In the genomic region with DNA sequence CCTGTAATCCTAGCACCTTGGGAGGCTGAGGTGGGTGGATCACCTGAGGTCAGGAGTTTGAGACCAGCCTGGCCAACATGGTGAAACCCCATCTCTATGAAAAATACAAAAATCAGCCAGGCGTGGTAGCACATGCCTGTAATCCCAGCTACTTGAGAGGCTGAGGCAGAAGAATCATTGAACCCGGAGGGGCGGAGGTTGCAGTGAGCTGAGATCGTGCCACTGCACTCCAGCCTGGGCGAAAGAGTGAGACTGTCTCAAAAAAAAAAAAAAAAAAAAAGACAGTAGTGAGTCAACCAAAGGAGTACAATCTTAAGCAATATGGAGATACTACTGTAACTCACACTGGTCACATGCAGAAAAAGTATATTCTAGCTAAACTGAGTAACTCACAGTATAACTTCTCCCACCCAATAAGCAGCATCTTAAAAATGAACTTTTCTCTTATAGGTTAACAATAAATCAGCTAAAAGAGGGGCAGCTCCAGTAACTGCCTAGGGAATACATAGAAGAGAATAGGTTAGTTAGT, we compare ENCODE assay signal across 10 cellular contexts. TPM values are rescaled to one million over a fixed set of nuclear protein-coding genes. Genes with fewer than 3 reads are reported as not detected.
DNase-seq lines count a peak whose midpoint lies in the region; ATAC-seq and TF ChIP-seq lines count a peak whose summit lies in the region.
"Not testable (repeated sequence)": the region's sequence is repeated elsewhere in the genome, so short reads cannot be mapped to it uniquely, and the experiment has no call there.
"Had no signal": no experiment of that assay in that cellular context is flagged by ENCODE, and none has a peak within 500 bp of the region (broad histone marks: within the 10 kb centered on the region; RNA-seq: fewer than 3 reads in every experiment).

No MANE protein-coding gene starts in this region.

- TF ChIP-seq RAD21 in IMR-90 (IDR thresholded peaks at IDR 0.05; ENCODE audit: low read length): not testable (repeated sequence)

- H2BK15ac ChIP-seq in IMR-90 (ENCODE audit: low read depth, low read length): not testable (repeated sequence)

- dilution Hi-C loops in IMR-90 (cut with HindIII; ENCODE audit: low sequenced_read_pairs, unreplicated experiment): not testable (repeated sequence)

- not testable (repeated sequence) for TF ChIP-seq CTCF in IMR-90 (conservative IDR thresholded peaks at IDR 0.05; ENCODE audit: low read depth, low read length); gastroesophageal sphincter (IDR thresholded peaks at IDR 0.05); psoas muscle (IDR thresholded peaks at IDR 0.05); smooth muscle cell (IDR thresholded peaks at IDR 0.05; ENCODE audit: borderline replicate concordance, insufficient read depth, poor library complexity, severe bottlenecking); uterus (IDR thresholded peaks at IDR 0.05)

- H2AK9ac ChIP-seq in IMR-90 (replicated peaks; ENCODE audit: low read depth, low read length, poor library complexity): not testable (repeated sequence)

- not testable (repeated sequence) for H3K18ac ChIP-seq in IMR-90 (ENCODE audit: low read depth, low read length)

- H2BK20ac ChIP-seq in IMR-90 (ENCODE audit: low read depth, low read length): not testable (repeated sequence)

- H3K4me1 ChIP-seq in IMR-90 (ENCODE audit: control insufficient read depth, insufficient read depth, low read length); smooth muscle cell (ENCODE audit: low read depth); uterus: not testable (repeated sequence)
- peaks cover 0 to 11% (median 4%) of the 10 kb centered on the region in 3 donors for H3K4me1 ChIP-seq in gastroesophageal sphincter
- peaks cover 15% of the 10 kb centered on the region for H3K4me1 ChIP-seq in psoas muscle

- H4K20me1 ChIP-seq in IMR-90 (ENCODE audit: insufficient read depth, low read length): not testable (repeated sequence)
- H4K20me1 ChIP-seq in smooth muscle cell (ENCODE audit: low read depth): peaks cover 22% of the 10 kb centered on the region

- peaks cover 30 to 35% of the 10 kb centered on the region in 2 experiments for H3K79me1 ChIP-seq in IMR-90 (ENCODE audit: low read depth in 1 of 2, low read length in 2 of 2)

- POLR2A ChIA-PET in IMR-90 (lab: Charles Lee; ENCODE audit: unreplicated experiment): not testable (repeated sequence)

- H3K9me1 ChIP-seq in IMR-90 (ENCODE audit: insufficient read depth, low read length): not testable (repeated sequence)

- not testable (repeated sequence) for H2AFZ ChIP-seq in IMR-90 (replicated peaks; ENCODE audit: low read length, poor library complexity); smooth muscle cell (ENCODE audit: low read depth)

- H2BK5ac ChIP-seq in IMR-90 (ENCODE audit: low read depth, low read length, poor library complexity, severe bottlenecking): not testable (repeated sequence)

- not testable (repeated sequence) for H3K27ac ChIP-seq in IMR-90 (ENCODE audit: insufficient read depth, low read length)
- H3K27ac ChIP-seq in gastroesophageal sphincter: peak overlapping the region in 3 of 4 donors; percentile 7 to 54 (median 46)
- H3K27ac ChIP-seq in psoas muscle: peak overlapping the region; percentile 69
- peak overlapping the region; percentile 34 for H3K27ac ChIP-seq in smooth muscle cell (ENCODE audit: low read depth)
- peak overlapping the region; percentile 28 to 56 for H3K27ac ChIP-seq in uterus

- H3K9ac ChIP-seq in IMR-90 (ENCODE audit: low read depth, low read length); smooth muscle cell (ENCODE audit: low read depth): not testable (repeated sequence)

- not testable (repeated sequence) for H3K9me3 ChIP-seq in IMR-90 (ENCODE audit: control insufficient read depth, insufficient read depth, low read length); gastroesophageal sphincter; psoas muscle; smooth muscle cell (replicated peaks; ENCODE audit: low read depth); uterus

- H4K91ac ChIP-seq in IMR-90 (ENCODE audit: insufficient read depth, low read depth, low read length): not testable (repeated sequence)

- H3K14ac ChIP-seq in IMR-90 (replicated peaks; ENCODE audit: low read depth, low read length): not testable (repeated sequence)

- H2BK120ac ChIP-seq in IMR-90 (ENCODE audit: low read depth, low read length): not testable (repeated sequence)

- intact Hi-C loops in IMR-90 (cut with micrococcal nuclease) (loop anchor here (1.0 to 2.0 kb wide), 3 partner anchors 36 to 57 kb away; a partner anchor contains a TSS), psoas muscle (cut with DNase I) (loop anchor here (1.0 to 2.0 kb wide), 2 partner anchors 47 kb away; no protein-coding TSS in a partner anchor), uterus (cut with DNase I; ENCODE audit: low total_unique reads) (loop anchor here (2.0 kb wide), 1 partner anchor 47 kb away; no protein-coding TSS in a partner anchor)

- H4K8ac ChIP-seq in IMR-90 (ENCODE audit: low read depth in 2 of 2, low read length in 2 of 2): not testable (repeated sequence)

- H3K79me2 ChIP-seq in smooth muscle cell (ENCODE audit: low read depth): peaks cover 18% of the 10 kb centered on the region

- not testable (repeated sequence) for H4K5ac ChIP-seq in IMR-90 (ENCODE audit: low read depth, low read length)

- no CpG with 5 or more reads among the region's 5 CpGs for WGBS in IMR-90 (ENCODE audit: extremely low coverage in 2 of 2, insufficient read length in 1 of 2), 2 experiments
- 90 to 100% methylated on average over 1 to 5 of the region's 5 CpGs for WGBS in gastroesophageal sphincter (ENCODE audit: low coverage in 1 of 2), 2 donors
- WGBS in psoas muscle, 3 donors: 94% methylated on average over 5 of the region's 5 CpGs
- WGBS in smooth muscle cell (ENCODE audit: low lambda C conversion rate): 75% methylated on average over 5 of the region's 5 CpGs

- peaks cover 36% of the 10 kb centered on the region for H3K36me3 ChIP-seq in IMR-90 (ENCODE audit: control insufficient read depth, insufficient read depth, low read length)
- H3K36me3 ChIP-seq in gastroesophageal sphincter: peaks cover 0 to 78% of the 10 kb centered on the region in 2 donors
- H3K36me3 ChIP-seq in psoas muscle (ENCODE audit: insufficient read depth in 1 of 2, low read depth in 1 of 2): peaks cover 0 to 44% of the 10 kb centered on the region in 2 donors
- H3K36me3 ChIP-seq in smooth muscle cell (ENCODE audit: low read depth); uterus: not testable (repeated sequence)

- TF ChIP-seq POLR2A in IMR-90 (IDR thresholded peaks at IDR 0.05; ENCODE audit: low read depth, low read length); gastroesophageal sphincter (IDR thresholded peaks at IDR 0.05); uterus (IDR thresholded peaks at IDR 0.05): not testable (repeated sequence)

- not testable (repeated sequence) for TF ChIP-seq EP300 in gastroesophageal sphincter (IDR thresholded peaks at IDR 0.05)

- not testable (repeated sequence) for H3K27me3 ChIP-seq in IMR-90 (ENCODE audit: control insufficient read depth, insufficient read depth, low read length); gastroesophageal sphincter; psoas muscle (ENCODE audit: insufficient read depth in 3 of 3, low read length in 2 of 3); smooth muscle cell (ENCODE audit: low read depth); uterus

- not testable (repeated sequence) for H3K4me3 ChIP-seq in IMR-90 (ENCODE audit: insufficient read depth, low read depth, low read length); gastroesophageal sphincter; psoas muscle; smooth muscle cell; uterus

- not testable (repeated sequence) for DNase-seq in IMR-90; psoas muscle; smooth muscle cell (lab: John Stamatoyannopoulos, UW; ENCODE audit: unreplicated experiment); uterus
- DNase-seq in amniotic epithelial cell (ENCODE audit: low read depth) (peak; percentile 73), left kidney (ENCODE audit: low read depth, low spot score) (peak; percentile 60)

- CTCF ChIA-PET in IMR-90 (lab: Yijun Ruan, JAX): interaction anchor here (0.5 to 1.6 kb wide), 3 partner anchors 18 to 48 kb away, joined by 6 to 9 read pairs (median 6); no protein-coding TSS in a partner anchor

- BruUV-seq in IMR-90 (replicated peaks; lab: Mats Ljungman, UMichigan): not testable (repeated sequence)

- H3K56ac ChIP-seq in IMR-90 (ENCODE audit: extremely low read depth, insufficient read depth, low read length): not testable (repeated sequence)

- not testable (repeated sequence) for H3K23ac ChIP-seq in IMR-90 (ENCODE audit: low read depth, low read length)

- not testable (repeated sequence) for H3K4me2 ChIP-seq in IMR-90 (ENCODE audit: low read depth, low read length); smooth muscle cell

- in situ Hi-C loops in IMR-90 (cut with MboI; ENCODE audit: low sequenced_read_pairs): not testable (repeated sequence)

- ATAC-seq in IMR-90 (ENCODE audit: low read depth); gastroesophageal sphincter: not testable (repeated sequence)
- ATAC-seq in esophagus mucosa: peak; percentile 22
- ATAC-seq in psoas muscle: peak; percentile 24 to 51 (median 40)

- not testable (repeated sequence) for H3K4ac ChIP-seq in IMR-90 (ENCODE audit: low read depth, low read length)

- not testable (repeated sequence) for H2AK5ac ChIP-seq in IMR-90 (ENCODE audit: low read depth, low read length)

- H3F3A ChIP-seq in smooth muscle cell (ENCODE audit: low read depth): peaks cover 18% of the 10 kb centered on the region

RNA-seq across cellular contexts. Expression of a gene that starts 25.5 kb away (rescaled TPM):
- total RNA-seq in IMR-90 (2012; rRNA removed): 35.6 and 42.8 TPM in 2 replicates
- 122 and 125 TPM in 2 replicates for polyA plus RNA-seq in IMR-90 (2012; rRNA removed)
- 97.7 and 130 TPM in 2 replicates for polyA plus RNA-seq in IMR-90 (2012; cell fraction: cytosol; rRNA removed)
- polyA plus RNA-seq in IMR-90 (2012; cell fraction: nucleus; rRNA removed; ENCODE audit: low replicate concordance): 91.5 and 108 TPM in 2 replicates
- 90.4 TPM for total RNA-seq in esophagus mucosa
- total RNA-seq in gastroesophageal sphincter: 100 to 1,000 TPM; 166 to 289 (median 182) TPM
- total RNA-seq in psoas muscle: 1,000 to 10,000 TPM in 3 of 4 donors, 100 to 1,000 TPM in 1; 990 to 1,423 (median 1,174) TPM
- polyA plus RNA-seq in psoas muscle: 1,000 to 10,000 TPM in 1 of 3 donors, 100 to 1,000 TPM in 2; 308 to 1,601 (median 620) TPM
- total RNA-seq in smooth muscle cell: 101 and 103 TPM in 2 replicates
- 61.0 and 67.6 TPM in 2 replicates for polyA plus RNA-seq in smooth muscle cell
- 100 to 1,000 TPM in 2 of 4 donors, 10 to 100 TPM in 2; 85.6 to 323 (median 176) TPM for total RNA-seq in uterus

RNA-seq across cellular contexts. Expression of a gene that starts 27.6 kb away (rescaled TPM):
- total RNA-seq in IMR-90 (2012; rRNA removed) (35.0 and 52.2 TPM in 2 replicates), esophagus mucosa (29.2 TPM), gastroesophageal sphincter (10 to 100 TPM; 46.0 to 59.3 (median 55.0) TPM), psoas muscle (10 to 100 TPM; 28.9 to 39.6 (median 35.5) TPM), smooth muscle cell (63.4 and 72.7 TPM in 2 replicates), uterus (100 to 1,000 TPM in 2 of 4 donors, 10 to 100 TPM in 2; 47.1 to 132 (median 81.3) TPM)
- polyA plus RNA-seq in IMR-90 (2012; rRNA removed) (42.9 and 54.9 TPM in 2 replicates), psoas muscle (10 to 100 TPM; 26.6 to 69.6 (median 34.8) TPM), smooth muscle cell (32.7 and 35.6 TPM in 2 replicates)
- 12.5 and 21.0 TPM in 2 replicates for polyA plus RNA-seq in IMR-90 (2012; cell fraction: cytosol; rRNA removed)
- polyA plus RNA-seq in IMR-90 (2012; cell fraction: nucleus; rRNA removed; ENCODE audit: low replicate concordance): 3.3 and 19.8 TPM in 2 replicates

RNA-seq across cellular contexts. Expression of a gene that starts 33.9 kb away (rescaled TPM):
- total RNA-seq in IMR-90 (2012; rRNA removed): 11.7 and 14.7 TPM in 2 replicates
- 12.5 and 16.9 TPM in 2 replicates for polyA plus RNA-seq in IMR-90 (2012; rRNA removed)
- polyA plus RNA-seq in IMR-90 (2012; cell fraction: cytosol; rRNA removed): 6.7 and 13.4 TPM in 2 replicates
- polyA plus RNA-seq in IMR-90 (2012; cell fraction: nucleus; rRNA removed; ENCODE audit: low replicate concordance): 7.7 and 17.2 TPM in 2 replicates
- total RNA-seq in esophagus mucosa: 17.4 TPM
- total RNA-seq in gastroesophageal sphincter: 10 to 100 TPM; 12.4 to 20.5 (median 16.8) TPM
- total RNA-seq in psoas muscle: 10 to 100 TPM; 10.0 to 17.2 (median 12.3) TPM
- 10 to 100 TPM; 11.5 to 27.0 (median 25.7) TPM for polyA plus RNA-seq in psoas muscle
- 9.9 and 15.3 TPM in 2 replicates for total RNA-seq in smooth muscle cell
- polyA plus RNA-seq in smooth muscle cell: 22.7 and 22.9 TPM in 2 replicates
- total RNA-seq in uterus: 10 to 100 TPM in 3 of 4 donors, under 1 TPM in 1; 0.77 to 20.6 (median 14.8) TPM

RNA-seq across cellular contexts. Expression of a gene that starts 36.0 kb away (rescaled TPM):
- total RNA-seq in IMR-90 (2012; rRNA removed): 41.0 and 60.5 TPM in 2 replicates
- polyA plus RNA-seq in IMR-90 (2012; rRNA removed): 86.1 and 89.4 TPM in 2 replicates
- polyA plus RNA-seq in IMR-90 (2012; cell fraction: cytosol; rRNA removed): 49.6 and 126 TPM in 2 replicates
- polyA plus RNA-seq in IMR-90 (2012; cell fraction: nucleus; rRNA removed; ENCODE audit: low replicate concordance): 26.4 and 100 TPM in 2 replicates
- 17.3 TPM for total RNA-seq in esophagus mucosa
- total RNA-seq in gastroesophageal sphincter: 10 to 100 TPM; 40.6 to 75.5 (median 49.4) TPM
- 100 to 1,000 TPM in 1 of 4 donors, 10 to 100 TPM in 3; 56.4 to 130 (median 66.4) TPM for total RNA-seq in psoas muscle
- 10 to 100 TPM; 16.8 to 46.0 (median 35.5) TPM for polyA plus RNA-seq in psoas muscle
- total RNA-seq in smooth muscle cell: 70.6 and 91.8 TPM in 2 replicates
- polyA plus RNA-seq in smooth muscle cell: 193 and 257 TPM in 2 replicates
- total RNA-seq in uterus: 10 to 100 TPM; 12.9 to 82.7 (median 35.3) TPM
- total RNA-seq: G401, H7 had no signal
